Comparison of ENCODE assay signal across 11 cellular contexts in genomic region chr3:171860830-171861535, GRCh38. TPM values are rescaled to one million over a fixed set of nuclear protein-coding genes. Genes with fewer than 3 reads are reported as not detected.
DNase-seq lines count a peak whose midpoint lies in the region; ATAC-seq and TF ChIP-seq lines count a peak whose summit lies in the region.
"Had no signal": no experiment of that assay in that cellular context is flagged by ENCODE, and none has a peak within 500 bp of the region (broad histone marks: within the 10 kb centered on the region; RNA-seq: fewer than 3 reads in every experiment).

No MANE protein-coding gene starts in this region.

- peak overlapping the region; percentile 87 for H3K27ac Mint-ChIP-seq in osteocyte (ENCODE audit: unreplicated experiment)
- H3K27ac Mint-ChIP-seq: CD4-positive, CD25-positive, alpha-beta regulatory T cell had no signal

- H3K4me1 Mint-ChIP-seq in osteocyte (ENCODE audit: unreplicated experiment) = peaks cover 40% of the 10 kb centered on the region
- H3K4me1 Mint-ChIP-seq: CD4-positive, CD25-positive, alpha-beta regulatory T cell had no signal

- H3K4me1 ChIP-seq in BLaER1 treated with 17β-estradiol and CSF1 and Interleukin-3, amounts not matched to agents 10 nM and 100 nM = peaks cover 0 to 9% (median 7%) of the 10 kb centered on the region in 10 experiments; a peak in 11 of 20 replicates

- H4K20me1 ChIP-seq in BLaER1 treated with 17β-estradiol and CSF1 and Interleukin-3, amounts not matched to agents 10 nM and 100 nM = no peaks in the 10 kb centered on the region

- no peak overlapping the region for H3K4me3 Mint-ChIP-seq in osteocyte (ENCODE audit: unreplicated experiment)
- H3K4me3 Mint-ChIP-seq: CD4-positive, CD25-positive, alpha-beta regulatory T cell had no signal

- peaks cover 7% of the 10 kb centered on the region for H3K9me3 Mint-ChIP-seq in osteocyte (ENCODE audit: unreplicated experiment)

- H3K36me3 Mint-ChIP-seq in osteocyte (ENCODE audit: unreplicated experiment) = no peaks in the 10 kb centered on the region
- H3K36me3 Mint-ChIP-seq: CD4-positive, CD25-positive, alpha-beta regulatory T cell had no signal

- peaks cover 0 to 6% (median 0%) of the 10 kb centered on the region in 11 experiments; a peak in 1 of 22 replicates for H3K36me3 ChIP-seq in BLaER1 treated with 17β-estradiol and CSF1 and Interleukin-3, amounts not matched to agents 10 nM and 100 nM

- H3K9me3 ChIP-seq in BLaER1 treated with 17β-estradiol and CSF1 and Interleukin-3, amounts not matched to agents 10 nM and 100 nM (replicated peaks in 1 of 11) = peaks cover 20 to 40% (median 29%) of the 10 kb centered on the region in 11 experiments

- H3K27me3 ChIP-seq in BLaER1 treated with 17β-estradiol and CSF1 and Interleukin-3, amounts not matched to agents 10 nM and 100 nM = no peaks in the 10 kb centered on the region

- H3K27ac ChIP-seq in BLaER1 treated with 17β-estradiol and CSF1 and Interleukin-3, amounts not matched to agents 10 nM and 100 nM = no peak overlapping the region

- intact Hi-C loops in posterior cingulate gyrus (cut with DNase I) = no loop called here
- intact Hi-C loops in head of caudate nucleus (cut with DNase I) = no loop called here

- peak; percentile 46 to 69 for DNase-seq in foreskin fibroblast
- DNase-seq in osteocyte (ENCODE audit: extremely low spot score, unreplicated experiment) = no peak
- no peak for DNase-seq in posterior cingulate gyrus
- DNase-seq in head of caudate nucleus = no peak
- no peak for DNase-seq in DMS153 (lab: John Stamatoyannopoulos, UW)
- DNase-seq: amygdala; CD4-positive, CD25-positive, alpha-beta regulatory T cell had no signal

- H3K27me3 Mint-ChIP-seq in osteocyte (ENCODE audit: unreplicated experiment) = no peaks in the 10 kb centered on the region

- TF ChIP-seq CTCF in foreskin fibroblast (IDR thresholded peaks at IDR 0.05; ENCODE audit: low read depth, low read length) (no peak), osteocyte (IDR thresholded peaks at IDR 0.05) (no peak)

- ATAC-seq in SK-N-SH treated with all-trans-retinoic acid at 6 μM for 48 hours = peak; percentile 90
- ATAC-seq in HG02970 (IDR thresholded peaks at IDR 0.05; ENCODE audit: low FRiP score, unreplicated experiment) = no peak

- H3K4me2 ChIP-seq in BLaER1 treated with 17β-estradiol and CSF1 and Interleukin-3, amounts not matched to agents 10 nM and 100 nM = peak overlapping the region in 7 of 11 experiments; percentile 8 to 48 (median 17); a peak in 7 of 22 replicates

- H3K4me3 ChIP-seq in BLaER1 treated with 17β-estradiol and CSF1 and Interleukin-3, amounts not matched to agents 10 nM and 100 nM = no peak overlapping the region
- H3K4me3 ChIP-seq in foreskin fibroblast (ENCODE audit: low read depth in 1 of 2, low read length in 2 of 2) = no peak overlapping the region

- H3K9ac ChIP-seq in BLaER1 treated with 17β-estradiol and CSF1 and Interleukin-3, amounts not matched to agents 10 nM and 100 nM = no peak overlapping the region

TF ChIP-seq in SK-N-SH treated with all-trans-retinoic acid at 6 μM for 48 hours, 23 proteins besides CTCF, POLR2A, EP300 and RAD21:
- TF ChIP-seq ZNF565 (CRISPR knock-in tag; conservative IDR thresholded peaks at IDR 0.05; ENCODE audit: low read depth) (no peak), ESRRG (CRISPR knock-in tag; IDR thresholded peaks at IDR 0.05) (no peak), PATZ1 (CRISPR knock-in tag; IDR thresholded peaks at IDR 0.05; ENCODE audit: borderline replicate concordance) (no peak), ZFP30 (CRISPR knock-in tag; IDR thresholded peaks at IDR 0.05) (no peak), PPARA (CRISPR knock-in tag; IDR thresholded peaks at IDR 0.05; ENCODE audit: borderline replicate concordance) (no peak), RARB (CRISPR knock-in tag; IDR thresholded peaks at IDR 0.05) (no peak), TCF4 (CRISPR knock-in tag; IDR thresholded peaks at IDR 0.05; ENCODE audit: borderline replicate concordance) (no peak), ISL1 (CRISPR knock-in tag; IDR thresholded peaks at IDR 0.05) (no peak), ZNF8 (CRISPR knock-in tag; IDR thresholded peaks at IDR 0.05) (no peak), ZNF70 (CRISPR knock-in tag; IDR thresholded peaks at IDR 0.05) (no peak), TSHZ2 (CRISPR knock-in tag; IDR thresholded peaks at IDR 0.05) (no peak), OSR1 (CRISPR knock-in tag; IDR thresholded peaks at IDR 0.05) (no peak), CSDC2 (CRISPR knock-in tag; IDR thresholded peaks at IDR 0.05) (no peak), ZC3H10 (CRISPR knock-in tag; IDR thresholded peaks at IDR 0.05) (no peak), CSRNP3 (CRISPR knock-in tag; IDR thresholded peaks at IDR 0.05) (no peak), TOX (CRISPR knock-in tag; IDR thresholded peaks at IDR 0.05; ENCODE audit: borderline replicate concordance) (no peak), ZFP3 (CRISPR knock-in tag; IDR thresholded peaks at IDR 0.05) (no peak)
- TF ChIP-seq, protein P1, sequence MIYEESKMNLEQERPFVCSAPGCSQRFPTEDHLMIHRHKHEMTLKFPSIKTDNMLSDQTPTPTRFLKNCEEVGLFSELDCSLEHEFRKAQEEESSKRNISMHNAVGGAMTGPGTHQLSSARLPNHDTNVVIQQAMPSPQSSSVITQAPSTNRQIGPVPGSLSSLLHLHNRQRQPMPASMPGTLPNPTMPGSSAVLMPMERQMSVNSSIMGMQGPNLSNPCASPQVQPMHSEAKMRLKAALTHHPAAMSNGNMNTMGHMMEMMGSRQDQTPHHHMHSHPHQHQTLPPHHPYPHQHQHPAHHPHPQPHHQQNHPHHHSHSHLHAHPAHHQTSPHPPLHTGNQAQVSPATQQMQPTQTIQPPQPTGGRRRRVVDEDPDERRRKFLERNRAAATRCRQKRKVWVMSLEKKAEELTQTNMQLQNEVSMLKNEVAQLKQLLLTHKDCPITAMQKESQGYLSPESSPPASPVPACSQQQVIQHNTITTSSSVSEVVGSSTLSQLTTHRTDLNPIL (CRISPR knock-in tag; IDR thresholded peaks at IDR 0.05; ENCODE audit: low read depth) = no peak

RNA-seq across cellular contexts. Expression of gene TMEM212, which starts 17.8 kb away (rescaled TPM):
- not detected in 2 replicates for total RNA-seq in osteocyte
- total RNA-seq: CD4-positive, CD25-positive, alpha-beta regulatory T cell; epithelial cell of proximal tubule had no signal

RNA-seq across cellular contexts. Expression of gene PLD1, which starts 50.7 kb away (rescaled TPM):
- 13.9 and 15.2 TPM in 2 replicates for total RNA-seq in osteocyte

Comparison
In these comparisons a context has a peak if more than half of its experiments do, and no peak if none do; other contexts are left out.
1. DNase-seq: peak in foreskin fibroblast (2 of 2); none in osteocyte (single experiment), posterior cingulate gyrus (0 of 10), head of caudate nucleus (0 of 42) and DMS153 (single experiment).